ENCODE assay signal across 18 cellular contexts in the genomic region with DNA sequence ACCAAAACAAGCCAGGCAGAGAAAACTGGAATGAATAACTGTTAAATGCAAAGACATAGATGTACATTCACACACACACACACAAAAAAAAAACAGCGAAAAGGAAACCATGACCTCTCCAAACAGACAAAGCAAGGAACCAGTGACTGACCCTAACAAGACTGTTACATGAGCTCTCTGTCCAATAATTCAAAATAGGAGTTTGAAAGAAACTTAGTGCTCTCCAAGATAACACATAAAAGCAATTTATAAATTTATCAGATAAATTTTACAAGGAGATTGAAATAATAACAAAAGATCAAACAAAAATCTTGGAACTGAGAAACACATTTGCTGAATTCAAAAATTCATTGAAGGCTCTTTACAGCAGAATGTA.
DNase-seq lines count a peak whose midpoint lies in the region; ATAC-seq and TF ChIP-seq lines count a peak whose summit lies in the region.
"Had no signal": no experiment of that assay in that cellular context is flagged by ENCODE, and none has a peak within 500 bp of the region (broad histone marks: within the 10 kb centered on the region; RNA-seq: fewer than 3 reads in every experiment).

No MANE protein-coding gene starts in this region.

- WGBS in endodermal cell (ENCODE audit: insufficient coverage in 1 of 2, insufficient read length in 1 of 2), 2 experiments = 90 to 100% methylated on average over 1 of the region's 1 CpG

- no peak for ATAC-seq in WTC11
- ATAC-seq: SK-N-SH treated with all-trans-retinoic acid at 6 μM for 48 hours had no signal

- H2AFZ ChIP-seq in PC-9 = no peak overlapping the region
- H2AFZ ChIP-seq: GM23338 had no signal

- H3K27me3 Mint-ChIP-seq in HFFc6 (ENCODE audit: insufficient read depth) (no peaks in the 10 kb centered on the region), endodermal cell (ENCODE audit: insufficient read depth) (no peaks in the 10 kb centered on the region), type B pancreatic cell (no peaks in the 10 kb centered on the region), WTC11 (ENCODE audit: low read depth) (no peaks in the 10 kb centered on the region; the same call in 1 of the 2 replicates)
- H3K27me3 Mint-ChIP-seq: IgD-negative memory B cell had no signal

- CTCF ChIA-PET in PC-9 (lab: Charles Lee) (interaction anchor here (0.7 kb wide), 1 partner anchor 420 kb away, joined by 3 read pairs; no protein-coding TSS in a partner anchor), WTC11 (lab: Charles Lee) (interaction anchor here (0.9 kb wide), 1 partner anchor 419 kb away, joined by 3 read pairs; no protein-coding TSS in a partner anchor)

- H3K36me3 Mint-ChIP-seq in HFFc6 (ENCODE audit: low read depth) (peaks cover 56% of the 10 kb centered on the region), endodermal cell (ENCODE audit: low read depth) (peaks cover 42% of the 10 kb centered on the region), type B pancreatic cell (no peaks in the 10 kb centered on the region), WTC11 (peaks cover 50% of the 10 kb centered on the region)
- H3K36me3 Mint-ChIP-seq: CD8-positive, alpha-beta memory T cell had no signal

- no peaks in the 10 kb centered on the region for H3F3A ChIP-seq in PC-9 (ENCODE audit: insufficient read depth, low read depth)

- H3K27me3 ChIP-seq in PC-9 (ENCODE audit: insufficient read depth, low read depth) (no peaks in the 10 kb centered on the region), endodermal cell (ENCODE audit: control insufficient read depth, insufficient read depth, low read length, poor library complexity, severe bottlenecking) (no peaks in the 10 kb centered on the region)
- H3K27me3 ChIP-seq: BLaER1 treated with 17β-estradiol and CSF1 and Interleukin-3, amounts not matched to agents 10 nM and 100 nM had no signal

- no peaks in the 10 kb centered on the region for H3K9me2 ChIP-seq in PC-9 (ENCODE audit: insufficient read depth)

- POLR2A ChIA-PET in PC-9 (lab: Charles Lee; ENCODE audit: unreplicated experiment) (no interaction called here), WTC11 (lab: Charles Lee) (no interaction called here)

- H3K79me2 ChIP-seq in PC-9 (ENCODE audit: low read depth) = no peaks in the 10 kb centered on the region

- no peaks in the 10 kb centered on the region for H3K36me3 ChIP-seq in PC-9 (ENCODE audit: low read depth)
- H3K36me3 ChIP-seq in endodermal cell (ENCODE audit: control insufficient read depth, insufficient read depth, low read length) = peaks cover 13% of the 10 kb centered on the region
- H3K36me3 ChIP-seq: BLaER1 treated with 17β-estradiol and CSF1 and Interleukin-3, amounts not matched to agents 10 nM and 100 nM; HAP-1 had no signal

- H3K9me3 ChIP-seq in PC-9 (ENCODE audit: insufficient read depth, low read depth) (peaks cover 9% of the 10 kb centered on the region), endodermal cell (ENCODE audit: control insufficient read depth, low read length) (peaks cover 31% of the 10 kb centered on the region)

- H3K27ac Mint-ChIP-seq in HFFc6 (peak overlapping the region; percentile 97), endodermal cell (no peak overlapping the region), type B pancreatic cell (no peak overlapping the region), WTC11 (no peak overlapping the region)
- H3K27ac Mint-ChIP-seq: CD8-positive, alpha-beta memory T cell; GM23338; IgD-negative memory B cell had no signal

- H3K4me1 Mint-ChIP-seq in HFFc6 (ENCODE audit: low read depth) (peaks cover 39% of the 10 kb centered on the region), endodermal cell (no peaks in the 10 kb centered on the region), type B pancreatic cell (ENCODE audit: unreplicated experiment) (no peaks in the 10 kb centered on the region), WTC11 (no peaks in the 10 kb centered on the region; the same call in 1 of the 2 replicates)
- H3K4me1 Mint-ChIP-seq: CD8-positive, alpha-beta memory T cell; GM23338; IgD-negative memory B cell had no signal

- no peak overlapping the region for H3K4me2 ChIP-seq in PC-9
- H3K4me2 ChIP-seq: BLaER1 treated with 17β-estradiol and CSF1 and Interleukin-3, amounts not matched to agents 10 nM and 100 nM; GM23338 had no signal

- H3K27ac ChIP-seq in PC-9 = no peak overlapping the region
- H3K27ac ChIP-seq in endodermal cell (ENCODE audit: low read depth, low read length) = no peak overlapping the region
- H3K27ac ChIP-seq: BLaER1 treated with 17β-estradiol and CSF1 and Interleukin-3, amounts not matched to agents 10 nM and 100 nM had no signal

- no peaks in the 10 kb centered on the region for H4K20me1 ChIP-seq in PC-9 (ENCODE audit: insufficient read depth)
- H4K20me1 ChIP-seq: BLaER1 treated with 17β-estradiol and CSF1 and Interleukin-3, amounts not matched to agents 10 nM and 100 nM had no signal

- H3K9me3 Mint-ChIP-seq in HFFc6 (peaks cover 46% of the 10 kb centered on the region), endodermal cell (peaks cover 59% of the 10 kb centered on the region), type B pancreatic cell (peaks cover 14% of the 10 kb centered on the region), WTC11 (peaks cover 57% of the 10 kb centered on the region)

- H3K4me3 ChIP-seq in PC-9 (no peak overlapping the region), endodermal cell (ENCODE audit: low read length) (peak overlapping the region; percentile 65)
- H3K4me3 ChIP-seq: BLaER1 treated with 17β-estradiol and CSF1 and Interleukin-3, amounts not matched to agents 10 nM and 100 nM; GM23338; HAP-1 had no signal

- H3K4me1 ChIP-seq in PC-9 (replicated peaks; ENCODE audit: insufficient read depth) (no peaks in the 10 kb centered on the region), endodermal cell (ENCODE audit: control insufficient read depth, insufficient read depth, low read length) (no peaks in the 10 kb centered on the region)
- H3K4me1 ChIP-seq: BLaER1 treated with 17β-estradiol and CSF1 and Interleukin-3, amounts not matched to agents 10 nM and 100 nM; HAP-1 had no signal

- no peak; the same call in none of the 2 replicates for TF ChIP-seq CTCF in HFFc6 (IDR thresholded peaks at IDR 0.05)
- peak; percentile 2; the same call in 1 of the 2 replicates for TF ChIP-seq CTCF in PC-9 (conservative IDR thresholded peaks at IDR 0.05)
- TF ChIP-seq CTCF in endodermal cell (conservative IDR thresholded peaks at IDR 0.05) = peak; percentile 8
- TF ChIP-seq CTCF in type B pancreatic cell (conservative IDR thresholded peaks at IDR 0.05) = peak; percentile 2
- TF ChIP-seq CTCF in WTC11 (IDR thresholded peaks at IDR 0.05) = no peak

- no peak for DNase-seq in HFFc6
- DNase-seq in PC-9 = no peak
- DNase-seq in endodermal cell = no peak
- DNase-seq in type B pancreatic cell (ENCODE audit: extremely low spot score, unreplicated experiment) = no peak
- DNase-seq in medulla oblongata (ENCODE audit: extremely low spot score) = no peak
- no peak for DNase-seq in GM19240 (ENCODE audit: insufficient read length, low spot score)
- no peak for DNase-seq in WTC11 (ENCODE audit: low spot score)
- DNase-seq: Calu3; CD8-positive, alpha-beta memory T cell; DMS153; NCI-H1048; NCI-H1417 treated with DMSO at 0.1 percent for 48 hours; NCI-H187 had no signal

- H3K4me3 Mint-ChIP-seq in HFFc6 = no peak overlapping the region
- H3K4me3 Mint-ChIP-seq in endodermal cell = no peak overlapping the region
- H3K4me3 Mint-ChIP-seq in type B pancreatic cell = no peak overlapping the region
- no peak overlapping the region for H3K4me3 Mint-ChIP-seq in WTC11
- H3K4me3 Mint-ChIP-seq: CD8-positive, alpha-beta memory T cell; GM23338; IgD-negative memory B cell had no signal

- BruUV-seq in PC-9 (replicated peaks; lab: Mats Ljungman, UMichigan) = no TSS peak

- intact Hi-C loops in PC-9 (cut with micrococcal nuclease; ENCODE audit: unreplicated experiment) = loop anchor here (1.0 to 2.0 kb wide), 2 partner anchors 419 to 1053 kb away; no protein-coding TSS in a partner anchor

- H3K9ac ChIP-seq in endodermal cell (ENCODE audit: extremely low read depth, low read length, poor library complexity, severe bottlenecking) = no peak overlapping the region
- H3K9ac ChIP-seq: BLaER1 treated with 17β-estradiol and CSF1 and Interleukin-3, amounts not matched to agents 10 nM and 100 nM had no signal

TF ChIP-seq in WTC11, 78 proteins besides CTCF, POLR2A, EP300 and RAD21:
- TF ChIP-seq KAT7 (CRISPR knock-in tag; IDR thresholded peaks at IDR 0.05; ENCODE audit: borderline replicate concordance) (no peak), NR1H2 (CRISPR knock-in tag; IDR thresholded peaks at IDR 0.05) (no peak), ZNF219 (CRISPR knock-in tag; IDR thresholded peaks at IDR 0.05; ENCODE audit: borderline replicate concordance) (no peak), NFYB (CRISPR knock-in tag; conservative IDR thresholded peaks at IDR 0.05; ENCODE audit: low read depth) (no peak), MYBL2 (CRISPR knock-in tag; IDR thresholded peaks at IDR 0.05) (no peak), SMAD4 (CRISPR knock-in tag; IDR thresholded peaks at IDR 0.05) (no peak), NFATC4 (CRISPR knock-in tag; IDR thresholded peaks at IDR 0.05) (no peak), TEAD4 (CRISPR knock-in tag; IDR thresholded peaks at IDR 0.05) (no peak)
- TF ChIP-seq, protein P1, sequence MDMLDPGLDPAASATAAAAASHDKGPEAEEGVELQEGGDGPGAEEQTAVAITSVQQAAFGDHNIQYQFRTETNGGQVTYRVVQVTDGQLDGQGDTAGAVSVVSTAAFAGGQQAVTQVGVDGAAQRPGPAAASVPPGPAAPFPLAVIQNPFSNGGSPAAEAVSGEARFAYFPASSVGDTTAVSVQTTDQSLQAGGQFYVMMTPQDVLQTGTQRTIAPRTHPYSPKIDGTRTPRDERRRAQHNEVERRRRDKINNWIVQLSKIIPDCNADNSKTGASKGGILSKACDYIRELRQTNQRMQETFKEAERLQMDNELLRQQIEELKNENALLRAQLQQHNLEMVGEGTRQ (CRISPR knock-in tag; IDR thresholded peaks at IDR 0.05) = no peak

Comparison
In these comparisons a context has a peak if more than half of its experiments do, and no peak if none do; other contexts are left out.
1. CTCF ChIP-seq: peak in PC-9 (single experiment), endodermal cell (single experiment) and type B pancreatic cell (single experiment); none in HFFc6 (single experiment) and WTC11 (single experiment).